Comparison of ENCODE assay signal across 11 cellular contexts in genomic region chr19:54724142-54724541, GRCh38. TPM values are rescaled to one million over a fixed set of nuclear protein-coding genes. Genes with fewer than 3 reads are reported as not detected.
"Had no signal": no experiment of that assay in that cellular context is flagged by ENCODE, and none has a peak within 500 bp of the region (broad histone marks: within the 10 kb centered on the region; RNA-seq: fewer than 3 reads in every experiment).

KIR3DL3 (plus strand) TSS chr19:54724442; CDS start chr19:54724497, 55 bp downstream.

- H3K4me1 ChIP-seq: HAP-1 had no signal

- H3K9me3 ChIP-seq: HAP-1 had no signal

- H3K27ac Mint-ChIP-seq: HFFc6, IgD-negative memory B cell had no signal

- H3K9ac ChIP-seq: GM23248 had no signal

- H3K4me3 ChIP-seq: GM23248, HAP-1 had no signal

- H2AFZ ChIP-seq: GM23248 had no signal

- ATAC-seq: HCT116, HepG2 had no signal

- H3K36me3 ChIP-seq: HAP-1 had no signal

- H3K4me1 Mint-ChIP-seq: IgD-negative memory B cell had no signal

- H3K4me3 Mint-ChIP-seq: HFFc6 had no signal

- DNase-seq: GM23248, GOT3, H7, HFFc6 had no signal

- H3K27ac ChIP-seq: GM23248, HL-60 had no signal

RNA-seq across cellular contexts. Expression of gene KIR3DL3, which starts in this region (rescaled TPM):
- total RNA-seq: GM23248, H4, H7, HepG2, HFFc6, HT1080 had no signal
- polyA plus RNA-seq: GM23248, HepG2, IgD-negative memory B cell had no signal
